ENCODE assay signal across 1 cellular context in the genomic region with DNA sequence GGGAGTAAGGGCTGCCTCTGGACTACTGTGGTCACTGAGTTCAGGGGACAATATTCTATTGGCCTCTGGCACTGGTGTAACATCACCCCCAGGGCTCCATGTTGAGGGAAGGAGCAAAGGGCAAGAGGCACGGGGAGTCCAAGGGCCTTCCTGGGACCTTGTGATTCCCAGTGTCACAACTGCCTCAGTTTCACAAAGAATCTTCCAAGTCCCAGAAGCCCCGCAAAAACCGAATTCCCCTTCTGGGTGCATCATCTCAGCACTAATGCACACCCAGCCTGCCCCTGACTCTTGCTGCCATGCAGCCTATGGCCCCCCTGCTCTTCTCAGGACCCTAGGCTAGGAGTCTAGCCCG.
TF ChIP-seq lines count a peak whose summit lies in the region.

No MANE protein-coding gene starts in this region.

TF ChIP-seq in GM23338, 12 proteins besides CTCF, POLR2A, EP300 and RAD21 (continued from another document):
- TF ChIP-seq, protein P1, sequence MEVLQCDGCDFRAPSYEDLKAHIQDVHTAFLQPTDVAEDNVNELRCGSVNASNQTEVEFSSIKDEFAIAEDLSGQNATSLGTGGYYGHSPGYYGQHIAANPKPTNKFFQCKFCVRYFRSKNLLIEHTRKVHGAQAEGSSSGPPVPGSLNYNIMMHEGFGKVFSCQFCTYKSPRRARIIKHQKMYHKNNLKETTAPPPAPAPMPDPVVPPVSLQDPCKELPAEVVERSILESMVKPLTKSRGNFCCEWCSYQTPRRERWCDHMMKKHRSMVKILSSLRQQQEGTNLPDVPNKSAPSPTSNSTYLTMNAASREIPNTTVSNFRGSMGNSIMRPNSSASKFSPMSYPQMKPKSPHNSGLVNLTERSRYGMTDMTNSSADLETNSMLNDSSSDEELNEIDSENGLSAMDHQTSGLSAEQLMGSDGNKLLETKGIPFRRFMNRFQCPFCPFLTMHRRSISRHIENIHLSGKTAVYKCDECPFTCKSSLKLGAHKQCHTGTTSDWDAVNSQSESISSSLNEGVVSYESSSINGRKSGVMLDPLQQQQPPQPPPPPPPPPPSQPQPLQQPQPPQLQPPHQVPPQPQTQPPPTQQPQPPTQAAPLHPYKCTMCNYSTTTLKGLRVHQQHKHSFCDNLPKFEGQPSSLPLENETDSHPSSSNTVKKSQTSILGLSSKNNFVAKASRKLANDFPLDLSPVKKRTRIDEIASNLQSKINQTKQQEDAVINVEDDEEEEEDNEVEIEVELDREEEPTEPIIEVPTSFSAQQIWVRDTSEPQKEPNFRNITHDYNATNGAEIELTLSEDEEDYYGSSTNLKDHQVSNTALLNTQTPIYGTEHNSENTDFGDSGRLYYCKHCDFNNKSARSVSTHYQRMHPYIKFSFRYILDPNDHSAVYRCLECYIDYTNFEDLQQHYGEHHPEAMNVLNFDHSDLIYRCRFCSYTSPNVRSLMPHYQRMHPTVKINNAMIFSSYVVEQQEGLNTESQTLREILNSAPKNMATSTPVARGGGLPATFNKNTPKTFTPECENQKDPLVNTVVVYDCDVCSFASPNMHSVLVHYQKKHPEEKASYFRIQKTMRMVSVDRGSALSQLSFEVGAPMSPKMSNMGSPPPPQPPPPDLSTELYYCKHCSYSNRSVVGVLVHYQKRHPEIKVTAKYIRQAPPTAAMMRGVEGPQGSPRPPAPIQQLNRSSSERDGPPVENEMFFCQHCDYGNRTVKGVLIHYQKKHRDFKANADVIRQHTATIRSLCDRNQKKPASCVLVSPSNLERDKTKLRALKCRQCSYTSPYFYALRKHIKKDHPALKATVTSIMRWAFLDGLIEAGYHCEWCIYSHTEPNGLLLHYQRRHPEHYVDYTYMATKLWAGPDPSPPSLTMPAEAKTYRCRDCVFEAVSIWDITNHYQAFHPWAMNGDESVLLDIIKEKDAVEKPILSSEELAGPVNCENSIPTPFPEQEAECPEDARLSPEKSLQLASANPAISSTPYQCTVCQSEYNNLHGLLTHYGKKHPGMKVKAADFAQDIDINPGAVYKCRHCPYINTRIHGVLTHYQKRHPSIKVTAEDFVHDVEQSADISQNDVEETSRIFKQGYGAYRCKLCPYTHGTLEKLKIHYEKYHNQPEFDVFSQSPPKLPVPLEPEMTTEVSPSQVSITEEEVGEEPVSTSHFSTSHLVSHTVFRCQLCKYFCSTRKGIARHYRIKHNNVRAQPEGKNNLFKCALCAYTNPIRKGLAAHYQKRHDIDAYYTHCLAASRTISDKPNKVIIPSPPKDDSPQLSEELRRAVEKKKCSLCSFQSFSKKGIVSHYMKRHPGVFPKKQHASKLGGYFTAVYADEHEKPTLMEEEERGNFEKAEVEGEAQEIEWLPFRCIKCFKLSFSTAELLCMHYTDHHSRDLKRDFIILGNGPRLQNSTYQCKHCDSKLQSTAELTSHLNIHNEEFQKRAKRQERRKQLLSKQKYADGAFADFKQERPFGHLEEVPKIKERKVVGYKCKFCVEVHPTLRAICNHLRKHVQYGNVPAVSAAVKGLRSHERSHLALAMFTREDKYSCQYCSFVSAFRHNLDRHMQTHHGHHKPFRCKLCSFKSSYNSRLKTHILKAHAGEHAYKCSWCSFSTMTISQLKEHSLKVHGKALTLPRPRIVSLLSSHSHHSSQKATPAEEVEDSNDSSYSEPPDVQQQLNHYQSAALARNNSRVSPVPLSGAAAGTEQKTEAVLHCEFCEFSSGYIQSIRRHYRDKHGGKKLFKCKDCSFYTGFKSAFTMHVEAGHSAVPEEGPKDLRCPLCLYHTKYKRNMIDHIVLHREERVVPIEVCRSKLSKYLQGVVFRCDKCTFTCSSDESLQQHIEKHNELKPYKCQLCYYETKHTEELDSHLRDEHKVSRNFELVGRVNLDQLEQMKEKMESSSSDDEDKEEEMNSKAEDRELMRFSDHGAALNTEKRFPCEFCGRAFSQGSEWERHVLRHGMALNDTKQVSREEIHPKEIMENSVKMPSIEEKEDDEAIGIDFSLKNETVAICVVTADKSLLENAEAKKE (CRISPR knock-in tag; IDR thresholded peaks at IDR 0.05) = no peak
- TF ChIP-seq REST (IDR thresholded peaks at IDR 0.05; ENCODE audit: unreplicated experiment) = no peak
